Comparison of ENCODE assay signal across 19 cellular contexts in the genomic region with DNA sequence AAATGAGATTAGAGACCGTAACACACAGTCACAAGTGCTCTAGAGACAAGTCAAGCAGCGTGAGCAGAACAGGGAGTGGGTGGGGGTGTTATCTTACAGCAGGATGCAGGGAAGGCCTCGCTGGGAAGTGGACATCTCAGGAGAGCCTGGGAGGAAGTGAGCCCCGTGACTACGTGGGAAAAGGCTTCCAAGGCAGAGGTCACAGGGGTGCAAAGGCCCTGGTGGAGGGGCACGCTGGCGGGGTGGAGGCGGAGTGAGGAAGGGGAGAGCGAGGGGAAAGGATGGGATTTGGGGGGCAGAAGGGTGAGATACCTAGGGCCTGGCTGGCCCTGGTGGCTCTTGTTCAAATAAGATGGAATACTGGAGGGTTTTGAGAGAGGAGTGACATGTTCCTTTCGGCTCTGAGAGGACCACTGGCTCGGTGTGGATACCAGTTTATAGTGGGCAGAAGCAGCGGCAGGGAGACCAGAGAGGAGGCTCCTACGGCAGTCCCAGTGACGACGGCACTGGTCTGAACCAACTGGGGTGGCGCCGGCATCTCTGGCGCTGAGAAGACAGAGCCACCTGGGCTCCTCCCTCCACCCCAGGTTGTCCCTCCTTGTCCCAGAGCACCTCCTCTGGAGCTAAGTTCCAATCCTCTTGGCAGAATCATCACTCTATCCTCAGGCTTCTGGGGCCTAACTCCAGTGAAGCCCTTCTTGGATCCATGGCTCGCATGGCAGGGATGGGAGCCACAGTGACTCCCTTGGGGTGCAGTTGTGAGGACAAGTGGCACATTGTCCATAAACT.
DNase-seq lines count a peak whose midpoint lies in the region; ATAC-seq, FAIRE-seq and TF ChIP-seq lines count a peak whose summit lies in the region.
"Had no signal": no experiment of that assay in that cellular context is flagged by ENCODE, and none has a peak within 500 bp of the region (broad histone marks: within the 10 kb centered on the region; RNA-seq: fewer than 3 reads in every experiment).

No MANE protein-coding gene starts in this region.

- ATAC-seq in heart right ventricle: no peak
- ATAC-seq in psoas muscle: no peak
- ATAC-seq: A549; CD8-positive, alpha-beta T cell had no signal

- FAIRE-seq in keratinocyte (lab: Jason Lieb, UNC): peak; percentile 17
- FAIRE-seq: A549, D721Med had no signal

- dilution Hi-C loops in keratinocyte (cut with MboI; ENCODE audit: extremely low pct_ligation_motif_present, low sequenced_read_pairs): no loop called here

- no peak overlapping the region for H2BK120ac ChIP-seq in trophoblast cell (ENCODE audit: insufficient read depth, low read length, poor library complexity)

- H3K4me1 ChIP-seq in heart right ventricle (no peaks in the 10 kb centered on the region), keratinocyte (ENCODE audit: control insufficient read depth, extremely low read depth, insufficient read depth, low read length) (peaks cover 13% of the 10 kb centered on the region), trophoblast cell (ENCODE audit: control insufficient read depth in 1 of 2, insufficient read depth in 2 of 2, low read length in 2 of 2) (peaks cover 8 to 11% of the 10 kb centered on the region in 2 experiments), psoas muscle (no peaks in the 10 kb centered on the region)
- H3K4me1 ChIP-seq in CD4-positive, alpha-beta memory T cell (ENCODE audit: insufficient read depth, low read length): no peaks in the 10 kb centered on the region
- H3K4me1 ChIP-seq: A549 had no signal

- CTCF ChIA-PET in Calu3 (lab: Charles Lee): no interaction called here
- CTCF ChIA-PET in CD4-positive, alpha-beta memory T cell (lab: Charles Lee; ENCODE audit: partially characterized antibody): interaction anchor here (0.8 kb wide), 1 partner anchor 350 kb away, joined by 3 read pairs; no protein-coding TSS in a partner anchor

- H3K79me2 ChIP-seq in keratinocyte (ENCODE audit: control insufficient read depth, insufficient read depth, low read length) (no peaks in the 10 kb centered on the region), trophoblast cell (ENCODE audit: control insufficient read depth, insufficient read depth, low read length, poor library complexity) (no peaks in the 10 kb centered on the region)

- H3K4ac ChIP-seq in trophoblast cell (ENCODE audit: low read depth, low read length): no peak overlapping the region

- H3K9me1 ChIP-seq in keratinocyte (ENCODE audit: control insufficient read depth, extremely low read depth, insufficient read depth, low read length): no peaks in the 10 kb centered on the region

- no peaks in the 10 kb centered on the region for H3K36me3 ChIP-seq in heart right ventricle
- no peaks in the 10 kb centered on the region for H3K36me3 ChIP-seq in keratinocyte (ENCODE audit: control insufficient read depth in 2 of 2, extremely low read depth in 1 of 2, insufficient read depth in 2 of 2, low read length in 2 of 2)
- no peaks in the 10 kb centered on the region for H3K36me3 ChIP-seq in trophoblast cell (ENCODE audit: control insufficient read depth in 1 of 2, insufficient read depth in 2 of 2, low read length in 2 of 2)
- H3K36me3 ChIP-seq in psoas muscle (ENCODE audit: insufficient read depth in 1 of 2, low read depth in 1 of 2): no peaks in the 10 kb centered on the region
- no peaks in the 10 kb centered on the region for H3K36me3 ChIP-seq in CD4-positive, alpha-beta memory T cell (ENCODE audit: insufficient read depth, low read length)
- H3K36me3 ChIP-seq: BLaER1 had no signal

- no peak overlapping the region for H2AK5ac ChIP-seq in trophoblast cell (ENCODE audit: low read length)

- H3K9ac ChIP-seq in keratinocyte (ENCODE audit: control insufficient read depth, extremely low read depth, insufficient read depth, low read length): no peak overlapping the region
- no peak overlapping the region for H3K9ac ChIP-seq in trophoblast cell (ENCODE audit: low read length)
- H3K9ac ChIP-seq: BLaER1 had no signal

- TF ChIP-seq CTCF in heart right ventricle (IDR thresholded peaks at IDR 0.05): no peak
- TF ChIP-seq CTCF in keratinocyte (optimal IDR thresholded peaks at IDR 0.05 in 1 of 3, IDR thresholded peaks at IDR 0.05 in 1 of 3, conservative IDR thresholded peaks at IDR 0.05 in 1 of 3; ENCODE audit: extremely low read depth in 1 of 3, insufficient read depth in 2 of 3, low read length in 3 of 3): no peak
- no peak for TF ChIP-seq CTCF in Calu3 (IDR thresholded peaks at IDR 0.05; ENCODE audit: unreplicated experiment)
- no peak for TF ChIP-seq CTCF in psoas muscle (IDR thresholded peaks at IDR 0.05)

- no peaks in the 10 kb centered on the region for H3K27me3 ChIP-seq in heart right ventricle
- peaks cover 9% of the 10 kb centered on the region for H3K27me3 ChIP-seq in keratinocyte (ENCODE audit: control insufficient read depth, extremely low read depth, insufficient read depth, low read length)
- no peaks in the 10 kb centered on the region for H3K27me3 ChIP-seq in trophoblast cell (ENCODE audit: insufficient read depth, low read length)
- no peaks in the 10 kb centered on the region for H3K27me3 ChIP-seq in psoas muscle (ENCODE audit: insufficient read depth in 3 of 3, low read length in 2 of 3)
- H3K27me3 ChIP-seq in CD4-positive, alpha-beta memory T cell (ENCODE audit: insufficient read depth, low read length): no peaks in the 10 kb centered on the region
- H3K27me3 ChIP-seq: BLaER1 had no signal

- no peak overlapping the region for H3K4me3 Mint-ChIP-seq in Calu3 (ENCODE audit: low read depth, unreplicated experiment)
- no peak overlapping the region for H3K4me3 Mint-ChIP-seq in CD4-positive, alpha-beta memory T cell
- H3K4me3 Mint-ChIP-seq: CD8-positive, alpha-beta T cell had no signal

- H4K12ac ChIP-seq in trophoblast cell (ENCODE audit: low read depth, low read length): no peak overlapping the region

- H3K18ac ChIP-seq in trophoblast cell (ENCODE audit: low read length): no peak overlapping the region

- no peak overlapping the region for H3K27ac Mint-ChIP-seq in Calu3 (ENCODE audit: unreplicated experiment)
- peak overlapping the region in 2 of 7 donors; percentile 22 for H3K27ac Mint-ChIP-seq in CD4-positive, alpha-beta memory T cell
- H3K27ac Mint-ChIP-seq: CD8-positive, alpha-beta T cell had no signal

- H2AFZ ChIP-seq in keratinocyte (ENCODE audit: control insufficient read depth, low read length) (no peak overlapping the region), trophoblast cell (ENCODE audit: insufficient read depth, low read length, poor library complexity) (no peak overlapping the region)

- peaks cover 19% of the 10 kb centered on the region for H3K9me3 Mint-ChIP-seq in Calu3 (ENCODE audit: low read depth, unreplicated experiment)
- H3K9me3 Mint-ChIP-seq in CD4-positive, alpha-beta memory T cell: peaks cover 0 to 5% (median 0%) of the 10 kb centered on the region in 8 donors

- no peak overlapping the region for H2BK5ac ChIP-seq in trophoblast cell (ENCODE audit: low read depth, low read length, poor library complexity)

- no peak overlapping the region for H3K14ac ChIP-seq in trophoblast cell (ENCODE audit: low read length)

- no peaks in the 10 kb centered on the region for H3K27me3 Mint-ChIP-seq in Calu3 (ENCODE audit: unreplicated experiment)
- H3K27me3 Mint-ChIP-seq in CD4-positive, alpha-beta memory T cell: no peaks in the 10 kb centered on the region

- BruUV-seq in Calu3 (replicated peaks; lab: Mats Ljungman, UMichigan): no TSS peak

- H3K4me2 ChIP-seq in keratinocyte (ENCODE audit: control insufficient read depth, extremely low read depth, insufficient read depth, low read depth, low read length) (no peak overlapping the region), trophoblast cell (ENCODE audit: low read length) (no peak overlapping the region)
- H3K4me2 ChIP-seq: A549, BLaER1 had no signal

- POLR2A ChIA-PET in CD4-positive, alpha-beta memory T cell (lab: Charles Lee; ENCODE audit: partially characterized antibody): no interaction called here

- peak; percentile 66 for DNase-seq in cardiac septum (ENCODE audit: low spot score)
- no peak for DNase-seq in heart right ventricle
- no peak for DNase-seq in keratinocyte (ENCODE audit: low read depth, low spot score)
- DNase-seq in trophoblast cell: no peak
- no peak for DNase-seq in Calu3
- no peak for DNase-seq in psoas muscle
- DNase-seq in CD4-positive, alpha-beta memory T cell: no peak
- no peak for DNase-seq in ACHN
- DNase-seq: CD8-positive, alpha-beta T cell; GOT3; NCI-H1105 treated with DMSO at 0.1 percent for 48 hours; NCI-H187 treated with DMSO at 0.1 percent for 48 hours; NCI-H524; NCI-H82; OCI-M1; SIG-M5 had no signal

- no peaks in the 10 kb centered on the region for H4K20me1 ChIP-seq in keratinocyte (ENCODE audit: control insufficient read depth, extremely low read depth, insufficient read depth, low read length)
- H4K20me1 ChIP-seq: BLaER1 had no signal

- H4K8ac ChIP-seq in trophoblast cell (ENCODE audit: low read depth, low read length): no peak overlapping the region

- H3K27ac ChIP-seq in heart right ventricle (no peak overlapping the region), keratinocyte (ENCODE audit: control insufficient read depth, insufficient read depth, low read length) (no peak overlapping the region), trophoblast cell (ENCODE audit: low read depth, low read length) (no peak overlapping the region), psoas muscle (no peak overlapping the region)
- H3K27ac ChIP-seq in CD4-positive, alpha-beta memory T cell (ENCODE audit: low read depth, low read length): no peak overlapping the region
- H3K27ac ChIP-seq: A549, BLaER1 had no signal

- intact Hi-C loops in cardiac septum (cut with DNase I) (no loop called here), heart right ventricle (cut with DNase I) (no loop called here), Calu3 (cut with micrococcal nuclease; ENCODE audit: unreplicated experiment) (no loop called here), psoas muscle (cut with DNase I) (no loop called here)
- intact Hi-C loops in CD4-positive, alpha-beta memory T cell (cut with micrococcal nuclease): no loop called here

- no peak overlapping the region for H3K23ac ChIP-seq in trophoblast cell (ENCODE audit: low read length)

- no peaks in the 10 kb centered on the region for H3K36me3 Mint-ChIP-seq in Calu3 (ENCODE audit: insufficient read depth, unreplicated experiment)
- peaks cover 9 to 23% of the 10 kb centered on the region in 2 donors for H3K36me3 Mint-ChIP-seq in CD4-positive, alpha-beta memory T cell

- no peak overlapping the region for H3K4me3 ChIP-seq in heart right ventricle
- H3K4me3 ChIP-seq in keratinocyte (ENCODE audit: control insufficient read depth in 2 of 3, extremely low read depth in 1 of 3, insufficient read depth in 2 of 3, low read depth in 1 of 3, low read length in 3 of 3): no peak overlapping the region
- no peak overlapping the region for H3K4me3 ChIP-seq in trophoblast cell (ENCODE audit: low read depth, low read length)
- H3K4me3 ChIP-seq in psoas muscle: no peak overlapping the region
- no peak overlapping the region for H3K4me3 ChIP-seq in CD4-positive, alpha-beta memory T cell (ENCODE audit: low read length in 2 of 2)
- H3K4me3 ChIP-seq: A549, BLaER1 had no signal

- no peaks in the 10 kb centered on the region for H3K4me1 Mint-ChIP-seq in Calu3 (ENCODE audit: low read depth, unreplicated experiment)
- no peaks in the 10 kb centered on the region for H3K4me1 Mint-ChIP-seq in CD4-positive, alpha-beta memory T cell

- H3K79me1 ChIP-seq in trophoblast cell (ENCODE audit: low read length): peaks cover 2% of the 10 kb centered on the region

- H3K9me3 ChIP-seq in heart right ventricle (no peaks in the 10 kb centered on the region), keratinocyte (ENCODE audit: control insufficient read depth, low read depth, low read length) (no peaks in the 10 kb centered on the region), trophoblast cell (ENCODE audit: insufficient read depth, low read depth, low read length) (peaks cover 2% of the 10 kb centered on the region), psoas muscle (no peaks in the 10 kb centered on the region)
- H3K9me3 ChIP-seq in CD4-positive, alpha-beta memory T cell (ENCODE audit: control insufficient read depth in 1 of 2, low read length in 2 of 2): no peaks in the 10 kb centered on the region
- H3K9me3 ChIP-seq: A549, BLaER1 had no signal

- WGBS in heart right ventricle, 2 donors: 86 to 87% methylated on average over 19 of the region's 19 CpGs
- WGBS in trophoblast cell (ENCODE audit: extremely low coverage, insufficient coverage, insufficient read length): no CpG with 5 or more reads among the region's 19 CpGs
- WGBS in psoas muscle, 3 donors: 91 to 92% (median 91%) methylated on average over 19 of the region's 19 CpGs

- in situ Hi-C loops in ACHN (cut with HindIII; ENCODE audit: low pct_ligation_motif_present, low pct_unique_long_range_greater_than_20kb, low sequenced_read_pairs): no loop called here

- H4K91ac ChIP-seq in trophoblast cell (ENCODE audit: low read depth, low read length): no peak overlapping the region

- peak overlapping the region; percentile 56 for H2BK12ac ChIP-seq in trophoblast cell (ENCODE audit: low read length)
